In genomic region chr10:21526184-21526951, GRCh38 we compare ENCODE assay signal across 1 cellular context.
A peak's percentile ranks its signal among the peaks of the same experiment; 100 is the strongest.
TF ChIP-seq lines count a peak whose summit lies in the region.

No MANE protein-coding gene starts in this region.

TF ChIP-seq in HEK293, 187 proteins besides CTCF, POLR2A, EP300 and RAD21 (continued from another document and continues in another):
- no peak for TF ChIP-seq ZBTB11 (tag by site-specific recombination; conservative IDR thresholded peaks at IDR 0.05; ENCODE audit: low read depth)
- TF ChIP-seq SP2 (tag by site-specific recombination; IDR thresholded peaks at IDR 0.05): peak; percentile 70
- TF ChIP-seq ZNF664 (tag by site-specific recombination; IDR thresholded peaks at IDR 0.05): no peak
- TF ChIP-seq ZNF791 (tag by site-specific recombination; IDR thresholded peaks at IDR 0.05): no peak
- no peak for TF ChIP-seq ZSCAN5A (tag by site-specific recombination; IDR thresholded peaks at IDR 0.05)
- TF ChIP-seq ZBTB48 (tag by site-specific recombination; IDR thresholded peaks at IDR 0.05): no peak
- peak; percentile 90 for TF ChIP-seq ZFHX2 (tag by site-specific recombination; conservative IDR thresholded peaks at IDR 0.05)
- peak; percentile 47 for TF ChIP-seq PATZ1 (tag by site-specific recombination; IDR thresholded peaks at IDR 0.05)
- no peak for TF ChIP-seq SALL2 (tag by site-specific recombination; IDR thresholded peaks at IDR 0.05; ENCODE audit: borderline replicate concordance)
- TF ChIP-seq HOXC10 (CRISPR knock-in tag; IDR thresholded peaks at IDR 0.05): no peak
- TF ChIP-seq ZNF311 (tag by site-specific recombination; IDR thresholded peaks at IDR 0.05; ENCODE audit: borderline replicate concordance): no peak
- peak; percentile 54 for TF ChIP-seq SP3 (tag by site-specific recombination; IDR thresholded peaks at IDR 0.05)
- no peak for TF ChIP-seq ZNF521 (tag by site-specific recombination; IDR thresholded peaks at IDR 0.05)
- TF ChIP-seq ZNF366 (tag by site-specific recombination; conservative IDR thresholded peaks at IDR 0.05): peak; percentile 49; the same call in 1 of the 2 replicates
- TF ChIP-seq, protein P1, sequence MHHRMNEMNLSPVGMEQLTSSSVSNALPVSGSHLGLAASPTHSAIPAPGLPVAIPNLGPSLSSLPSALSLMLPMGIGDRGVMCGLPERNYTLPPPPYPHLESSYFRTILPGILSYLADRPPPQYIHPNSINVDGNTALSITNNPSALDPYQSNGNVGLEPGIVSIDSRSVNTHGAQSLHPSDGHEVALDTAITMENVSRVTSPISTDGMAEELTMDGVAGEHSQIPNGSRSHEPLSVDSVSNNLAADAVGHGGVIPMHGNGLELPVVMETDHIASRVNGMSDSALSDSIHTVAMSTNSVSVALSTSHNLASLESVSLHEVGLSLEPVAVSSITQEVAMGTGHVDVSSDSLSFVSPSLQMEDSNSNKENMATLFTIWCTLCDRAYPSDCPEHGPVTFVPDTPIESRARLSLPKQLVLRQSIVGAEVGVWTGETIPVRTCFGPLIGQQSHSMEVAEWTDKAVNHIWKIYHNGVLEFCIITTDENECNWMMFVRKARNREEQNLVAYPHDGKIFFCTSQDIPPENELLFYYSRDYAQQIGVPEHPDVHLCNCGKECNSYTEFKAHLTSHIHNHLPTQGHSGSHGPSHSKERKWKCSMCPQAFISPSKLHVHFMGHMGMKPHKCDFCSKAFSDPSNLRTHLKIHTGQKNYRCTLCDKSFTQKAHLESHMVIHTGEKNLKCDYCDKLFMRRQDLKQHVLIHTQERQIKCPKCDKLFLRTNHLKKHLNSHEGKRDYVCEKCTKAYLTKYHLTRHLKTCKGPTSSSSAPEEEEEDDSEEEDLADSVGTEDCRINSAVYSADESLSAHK (tag by site-specific recombination; IDR thresholded peaks at IDR 0.05): peak; percentile 78
- peak; percentile 44; the same call in 1 of the 2 replicates for TF ChIP-seq ZIC2 (tag by site-specific recombination; IDR thresholded peaks at IDR 0.05)
- TF ChIP-seq ZXDB (tag by site-specific recombination; IDR thresholded peaks at IDR 0.05): peak; percentile 47; the same call in 1 of the 2 replicates
- no peak for TF ChIP-seq ZNF239 (tag by site-specific recombination; IDR thresholded peaks at IDR 0.05)
- TF ChIP-seq, protein P2, sequence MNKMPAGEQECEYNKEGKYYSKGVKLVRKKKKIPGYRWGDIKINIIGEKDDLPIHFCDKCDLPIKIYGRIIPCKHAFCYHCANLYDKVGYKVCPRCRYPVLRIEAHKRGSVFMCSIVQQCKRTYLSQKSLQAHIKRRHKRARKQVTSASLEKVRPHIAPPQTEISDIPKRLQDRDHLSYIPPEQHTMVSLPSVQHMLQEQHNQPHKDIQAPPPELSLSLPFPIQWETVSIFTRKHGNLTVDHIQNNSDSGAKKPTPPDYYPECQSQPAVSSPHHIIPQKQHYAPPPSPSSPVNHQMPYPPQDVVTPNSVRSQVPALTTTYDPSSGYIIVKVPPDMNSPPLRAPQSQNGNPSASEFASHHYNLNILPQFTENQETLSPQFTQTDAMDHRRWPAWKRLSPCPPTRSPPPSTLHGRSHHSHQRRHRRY (tag by site-specific recombination; IDR thresholded peaks at IDR 0.05): no peak
- no peak for TF ChIP-seq HOXA7 (CRISPR knock-in tag; IDR thresholded peaks at IDR 0.05; ENCODE audit: borderline replicate concordance)
- TF ChIP-seq ZSCAN16 (tag by site-specific recombination; IDR thresholded peaks at IDR 0.05): no peak
- peak; percentile 31; the same call in 1 of the 2 replicates for TF ChIP-seq ZNF324 (tag by site-specific recombination; IDR thresholded peaks at IDR 0.05)
- TF ChIP-seq, protein P3, sequence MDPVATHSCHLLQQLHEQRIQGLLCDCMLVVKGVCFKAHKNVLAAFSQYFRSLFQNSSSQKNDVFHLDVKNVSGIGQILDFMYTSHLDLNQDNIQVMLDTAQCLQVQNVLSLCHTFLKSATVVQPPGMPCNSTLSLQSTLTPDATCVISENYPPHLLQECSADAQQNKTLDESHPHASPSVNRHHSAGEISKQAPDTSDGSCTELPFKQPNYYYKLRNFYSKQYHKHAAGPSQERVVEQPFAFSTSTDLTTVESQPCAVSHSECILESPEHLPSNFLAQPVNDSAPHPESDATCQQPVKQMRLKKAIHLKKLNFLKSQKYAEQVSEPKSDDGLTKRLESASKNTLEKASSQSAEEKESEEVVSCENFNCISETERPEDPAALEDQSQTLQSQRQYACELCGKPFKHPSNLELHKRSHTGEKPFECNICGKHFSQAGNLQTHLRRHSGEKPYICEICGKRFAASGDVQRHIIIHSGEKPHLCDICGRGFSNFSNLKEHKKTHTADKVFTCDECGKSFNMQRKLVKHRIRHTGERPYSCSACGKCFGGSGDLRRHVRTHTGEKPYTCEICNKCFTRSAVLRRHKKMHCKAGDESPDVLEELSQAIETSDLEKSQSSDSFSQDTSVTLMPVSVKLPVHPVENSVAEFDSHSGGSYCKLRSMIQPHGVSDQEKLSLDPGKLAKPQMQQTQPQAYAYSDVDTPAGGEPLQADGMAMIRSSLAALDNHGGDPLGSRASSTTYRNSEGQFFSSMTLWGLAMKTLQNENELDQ (tag by site-specific recombination; IDR thresholded peaks at IDR 0.05; ENCODE audit: low read depth): no peak
- no peak for TF ChIP-seq ZNF626 (tag by site-specific recombination; IDR thresholded peaks at IDR 0.05)
- peak; percentile 31; the same call in 1 of the 2 replicates for TF ChIP-seq MZF1 (tag by site-specific recombination; IDR thresholded peaks at IDR 0.05; ENCODE audit: borderline replicate concordance)
- no peak for TF ChIP-seq ZNF18 (tag by site-specific recombination; IDR thresholded peaks at IDR 0.05)
- no peak for TF ChIP-seq GLI2 (tag by site-specific recombination; IDR thresholded peaks at IDR 0.05; ENCODE audit: borderline replicate concordance, low read depth)
- peak; percentile 28; the same call in 1 of the 2 replicates for TF ChIP-seq ZSCAN30 (tag by site-specific recombination; IDR thresholded peaks at IDR 0.05)
- no peak for TF ChIP-seq ZNF223 (tag by site-specific recombination; IDR thresholded peaks at IDR 0.05)
- TF ChIP-seq ZNF555 (tag by site-specific recombination; conservative IDR thresholded peaks at IDR 0.05): no peak
- TF ChIP-seq, protein P4, sequence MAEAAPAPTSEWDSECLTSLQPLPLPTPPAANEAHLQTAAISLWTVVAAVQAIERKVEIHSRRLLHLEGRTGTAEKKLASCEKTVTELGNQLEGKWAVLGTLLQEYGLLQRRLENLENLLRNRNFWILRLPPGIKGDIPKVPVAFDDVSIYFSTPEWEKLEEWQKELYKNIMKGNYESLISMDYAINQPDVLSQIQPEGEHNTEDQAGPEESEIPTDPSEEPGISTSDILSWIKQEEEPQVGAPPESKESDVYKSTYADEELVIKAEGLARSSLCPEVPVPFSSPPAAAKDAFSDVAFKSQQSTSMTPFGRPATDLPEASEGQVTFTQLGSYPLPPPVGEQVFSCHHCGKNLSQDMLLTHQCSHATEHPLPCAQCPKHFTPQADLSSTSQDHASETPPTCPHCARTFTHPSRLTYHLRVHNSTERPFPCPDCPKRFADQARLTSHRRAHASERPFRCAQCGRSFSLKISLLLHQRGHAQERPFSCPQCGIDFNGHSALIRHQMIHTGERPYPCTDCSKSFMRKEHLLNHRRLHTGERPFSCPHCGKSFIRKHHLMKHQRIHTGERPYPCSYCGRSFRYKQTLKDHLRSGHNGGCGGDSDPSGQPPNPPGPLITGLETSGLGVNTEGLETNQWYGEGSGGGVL (tag by site-specific recombination; IDR thresholded peaks at IDR 0.05): peak; percentile 83
- TF ChIP-seq KLF1 (tag by site-specific recombination; IDR thresholded peaks at IDR 0.05): peak; percentile 85
- TF ChIP-seq ZNF391 (tag by site-specific recombination; IDR thresholded peaks at IDR 0.05; ENCODE audit: borderline replicate concordance, low read depth): 0 out of 2 replicates have a peak, but pooled peaks have one; percentile 42
- TF ChIP-seq ZBTB1 (tag by site-specific recombination; IDR thresholded peaks at IDR 0.05): 0 out of 2 replicates have a peak, but pooled peaks have one; percentile 11
- TF ChIP-seq, protein P5, sequence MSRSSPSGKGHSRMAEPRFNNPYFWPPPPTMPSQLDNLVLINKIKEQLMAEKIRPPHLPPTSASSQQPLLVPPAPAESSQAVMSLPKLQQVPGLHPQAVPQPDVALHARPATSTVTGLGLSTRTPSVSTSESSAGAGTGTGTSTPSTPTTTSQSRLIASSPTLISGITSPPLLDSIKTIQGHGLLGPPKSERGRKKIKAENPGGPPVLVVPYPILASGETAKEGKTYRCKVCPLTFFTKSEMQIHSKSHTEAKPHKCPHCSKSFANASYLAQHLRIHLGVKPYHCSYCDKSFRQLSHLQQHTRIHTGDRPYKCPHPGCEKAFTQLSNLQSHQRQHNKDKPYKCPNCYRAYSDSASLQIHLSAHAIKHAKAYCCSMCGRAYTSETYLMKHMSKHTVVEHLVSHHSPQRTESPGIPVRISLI (tag by site-specific recombination; IDR thresholded peaks at IDR 0.05): peak; percentile 81
- TF ChIP-seq, protein P6, sequence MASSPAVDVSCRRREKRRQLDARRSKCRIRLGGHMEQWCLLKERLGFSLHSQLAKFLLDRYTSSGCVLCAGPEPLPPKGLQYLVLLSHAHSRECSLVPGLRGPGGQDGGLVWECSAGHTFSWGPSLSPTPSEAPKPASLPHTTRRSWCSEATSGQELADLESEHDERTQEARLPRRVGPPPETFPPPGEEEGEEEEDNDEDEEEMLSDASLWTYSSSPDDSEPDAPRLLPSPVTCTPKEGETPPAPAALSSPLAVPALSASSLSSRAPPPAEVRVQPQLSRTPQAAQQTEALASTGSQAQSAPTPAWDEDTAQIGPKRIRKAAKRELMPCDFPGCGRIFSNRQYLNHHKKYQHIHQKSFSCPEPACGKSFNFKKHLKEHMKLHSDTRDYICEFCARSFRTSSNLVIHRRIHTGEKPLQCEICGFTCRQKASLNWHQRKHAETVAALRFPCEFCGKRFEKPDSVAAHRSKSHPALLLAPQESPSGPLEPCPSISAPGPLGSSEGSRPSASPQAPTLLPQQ (tag by site-specific recombination; IDR thresholded peaks at IDR 0.05): peak; percentile 33; the same call in 1 of the 2 replicates
- no peak for TF ChIP-seq ZNF529 (tag by site-specific recombination; IDR thresholded peaks at IDR 0.05; ENCODE audit: insufficient replicate concordance)
- no peak for TF ChIP-seq OSR2 (tag by site-specific recombination; IDR thresholded peaks at IDR 0.05)
- no peak for TF ChIP-seq GLIS1 (tag by site-specific recombination; IDR thresholded peaks at IDR 0.05)
- TF ChIP-seq ZNF2 (tag by site-specific recombination; IDR thresholded peaks at IDR 0.05): no peak
- peak; percentile 97 for TF ChIP-seq KLF8 (tag by site-specific recombination; IDR thresholded peaks at IDR 0.05)
